In genomic region chr14:32349322-32349721, GRCh38 we compare ENCODE assay signal across 24 cellular contexts. TPM values are rescaled to one million over a fixed set of nuclear protein-coding genes. Genes with fewer than 3 reads are reported as not detected.
DNase-seq lines count a peak whose midpoint lies in the region; ATAC-seq, FAIRE-seq and TF ChIP-seq lines count a peak whose summit lies in the region.
"Had no signal": no experiment of that assay in that cellular context is flagged by ENCODE, and none has a peak within 500 bp of the region (broad histone marks: within the 10 kb centered on the region; RNA-seq: fewer than 3 reads in every experiment).

No MANE protein-coding gene starts in this region.

- H3K27ac ChIP-seq in mammary epithelial cell (ENCODE audit: insufficient read depth, low read depth, low read length) (no peak overlapping the region), breast epithelium (no peak overlapping the region), keratinocyte (ENCODE audit: control insufficient read depth, insufficient read depth, low read length) (peak overlapping the region; percentile 18), thyroid gland (no peak overlapping the region)
- H3K27ac ChIP-seq: 22Rv1, BLaER1, C4-2B had no signal

- WGBS in mammary epithelial cell (ENCODE audit: low coverage, missing lambda C conversion rate): 41% methylated on average over 4 of the region's 4 CpGs
- WGBS in thyroid gland, 2 donors: 95 to 96% methylated on average over 4 of the region's 4 CpGs

- peak; percentile 64 for DNase-seq in mammary epithelial cell
- DNase-seq in breast epithelium (ENCODE audit: low spot score in 2 of 2): no peak
- peak; percentile 63 for DNase-seq in epithelial cell of esophagus (ENCODE audit: low read depth)
- DNase-seq in keratinocyte (ENCODE audit: low read depth, low spot score): no peak
- no peak for DNase-seq in activated naive CD4-positive, alpha-beta T cell (lab: John Stamatoyannopoulos, UW)
- no peak for DNase-seq in thyroid gland
- DNase-seq in stimulated activated effector memory CD8-positive, alpha-beta T cell treated with anti-CD3 and anti-CD28 coated beads, Interleukin-12 subunit alpha, Interleukin-12 subunit beta, amount 100 ng/mL, for 72 hours (ENCODE audit: low spot score in 2 of 2): no peak
- DNase-seq: Caco-2; CD4-positive, CD25-positive, alpha-beta regulatory T cell; CD8-positive, alpha-beta T cell; DMS153; DMS79; EL; GDM1; H9 had no signal

- in situ Hi-C loops in mammary epithelial cell (cut with MboI; ENCODE audit: low sequenced_read_pairs in 2 of 2): no loop called here

- intact Hi-C loops in mammary epithelial cell (cut with micrococcal nuclease): no loop called here
- intact Hi-C loops in breast epithelium (cut with DNase I; ENCODE audit: low total_unique reads): no loop called here
- intact Hi-C loops in thyroid gland (cut with DNase I): no loop called here

- H3K4me1 ChIP-seq in mammary epithelial cell (ENCODE audit: insufficient read depth, low read length) (peaks cover 26% of the 10 kb centered on the region), breast epithelium (no peaks in the 10 kb centered on the region), keratinocyte (ENCODE audit: control insufficient read depth, extremely low read depth, insufficient read depth, low read length) (peaks cover 29% of the 10 kb centered on the region), thyroid gland (peaks cover 0 to under 1% of the 10 kb centered on the region in 2 donors)
- H3K4me1 ChIP-seq: BLaER1 had no signal

- dilution Hi-C loops in mammary epithelial cell (cut with HindIII; ENCODE audit: low sequenced_read_pairs): no loop called here
- dilution Hi-C loops in keratinocyte (cut with MboI; ENCODE audit: extremely low pct_ligation_motif_present, low sequenced_read_pairs): no loop called here

- peak; percentile 70 for FAIRE-seq in keratinocyte (lab: Jason Lieb, UNC)
- FAIRE-seq: A204.1, GM12878 had no signal

- no peak overlapping the region for H3K27ac Mint-ChIP-seq in stimulated activated effector memory CD8-positive, alpha-beta T cell treated with anti-CD3 and anti-CD28 coated beads, Interleukin-12 subunit alpha, Interleukin-12 subunit beta, amount 100 ng/mL, for 72 hours
- H3K27ac Mint-ChIP-seq: B cell; CD4-positive, CD25-positive, alpha-beta regulatory T cell; CD8-positive, alpha-beta T cell; GM23338; H9 had no signal

- H3K9me1 ChIP-seq in keratinocyte (ENCODE audit: control insufficient read depth, extremely low read depth, insufficient read depth, low read length): no peaks in the 10 kb centered on the region

- H3K4me1 Mint-ChIP-seq in stimulated activated effector memory CD8-positive, alpha-beta T cell treated with anti-CD3 and anti-CD28 coated beads, Interleukin-12 subunit alpha, Interleukin-12 subunit beta, amount 100 ng/mL, for 72 hours: no peaks in the 10 kb centered on the region
- H3K4me1 Mint-ChIP-seq: CD4-positive, CD25-positive, alpha-beta regulatory T cell; GM23338 had no signal

- H3K79me2 ChIP-seq in mammary epithelial cell (ENCODE audit: insufficient read depth, low read length): no peaks in the 10 kb centered on the region
- no peaks in the 10 kb centered on the region for H3K79me2 ChIP-seq in keratinocyte (ENCODE audit: control insufficient read depth, insufficient read depth, low read length)

- TF ChIP-seq CTCF in mammary epithelial cell (conservative IDR thresholded peaks at IDR 0.05 in 1 of 2, IDR thresholded peaks at IDR 0.05 in 1 of 2; ENCODE audit: extremely low read depth in 1 of 2, insufficient read depth in 1 of 2, low read depth in 1 of 2, low read length in 2 of 2) (no peak), breast epithelium (IDR thresholded peaks at IDR 0.05) (no peak), epithelial cell of esophagus (IDR thresholded peaks at IDR 0.05; ENCODE audit: insufficient read depth, low read depth, low read length, missing control alignments) (no peak), keratinocyte (optimal IDR thresholded peaks at IDR 0.05 in 1 of 3, IDR thresholded peaks at IDR 0.05 in 1 of 3, conservative IDR thresholded peaks at IDR 0.05 in 1 of 3; ENCODE audit: extremely low read depth in 1 of 3, insufficient read depth in 2 of 3, low read length in 3 of 3) (no peak), thyroid gland (IDR thresholded peaks at IDR 0.05) (no peak)

- TF ChIP-seq POLR2A in breast epithelium (IDR thresholded peaks at IDR 0.05): no peak
- no peak for TF ChIP-seq POLR2A in thyroid gland (IDR thresholded peaks at IDR 0.05)

- CTCF ChIA-PET in mammary epithelial cell (lab: Charles Lee; ENCODE audit: low non-redundant PET): no interaction called here

- H3K27me3 ChIP-seq in mammary epithelial cell (ENCODE audit: insufficient read depth, low read length) (no peaks in the 10 kb centered on the region), breast epithelium (no peaks in the 10 kb centered on the region), keratinocyte (ENCODE audit: control insufficient read depth, extremely low read depth, insufficient read depth, low read length) (no peaks in the 10 kb centered on the region), thyroid gland (no peaks in the 10 kb centered on the region)
- H3K27me3 ChIP-seq: BLaER1 had no signal

- ATAC-seq in stimulated activated effector memory CD8-positive, alpha-beta T cell treated with anti-CD3 and anti-CD28 coated beads, Interleukin-12 subunit alpha, Interleukin-12 subunit beta, amount 100 ng/mL, for 72 hours: no peak
- no peak for ATAC-seq in GM21717 (IDR thresholded peaks at IDR 0.05; ENCODE audit: unreplicated experiment)
- ATAC-seq: CD8-positive, alpha-beta T cell; GM23338; HCT116 had no signal

- H2AFZ ChIP-seq in mammary epithelial cell (ENCODE audit: low read depth, low read length) (no peak overlapping the region), keratinocyte (ENCODE audit: control insufficient read depth, low read length) (no peak overlapping the region)
- H2AFZ ChIP-seq: GM23338 had no signal

- no peak overlapping the region for H3K9ac ChIP-seq in mammary epithelial cell (ENCODE audit: insufficient read depth, low read length)
- no peak overlapping the region for H3K9ac ChIP-seq in keratinocyte (ENCODE audit: control insufficient read depth, extremely low read depth, insufficient read depth, low read length)
- H3K9ac ChIP-seq: BLaER1 had no signal

- H4K20me1 ChIP-seq in mammary epithelial cell (ENCODE audit: insufficient read depth, low read length): no peaks in the 10 kb centered on the region
- no peaks in the 10 kb centered on the region for H4K20me1 ChIP-seq in keratinocyte (ENCODE audit: control insufficient read depth, extremely low read depth, insufficient read depth, low read length)
- H4K20me1 ChIP-seq: BLaER1 had no signal

- H3K4me3 Mint-ChIP-seq in stimulated activated effector memory CD8-positive, alpha-beta T cell treated with anti-CD3 and anti-CD28 coated beads, Interleukin-12 subunit alpha, Interleukin-12 subunit beta, amount 100 ng/mL, for 72 hours: no peak overlapping the region
- H3K4me3 Mint-ChIP-seq: B cell; CD4-positive, CD25-positive, alpha-beta regulatory T cell; CD8-positive, alpha-beta T cell; GM23338; H9 had no signal

- peaks cover under 1% of the 10 kb centered on the region for H3K9me3 Mint-ChIP-seq in stimulated activated effector memory CD8-positive, alpha-beta T cell treated with anti-CD3 and anti-CD28 coated beads, Interleukin-12 subunit alpha, Interleukin-12 subunit beta, amount 100 ng/mL, for 72 hours
- H3K9me3 Mint-ChIP-seq: CD8-positive, alpha-beta T cell; GM23338; H9 had no signal

- BruUV-seq in mammary epithelial cell (replicated peaks; lab: Mats Ljungman, UMichigan): no TSS peak

- H3K4me3 ChIP-seq in mammary epithelial cell (replicated peaks in 1 of 3; ENCODE audit: insufficient read depth in 1 of 3, low read depth in 2 of 3, low read length in 3 of 3) (no peak overlapping the region), breast epithelium (no peak overlapping the region), epithelial cell of esophagus (ENCODE audit: low read length) (no peak overlapping the region), keratinocyte (ENCODE audit: control insufficient read depth in 2 of 3, extremely low read depth in 1 of 3, insufficient read depth in 2 of 3, low read depth in 1 of 3, low read length in 3 of 3) (no peak overlapping the region), thyroid gland (replicated peaks in 1 of 3) (no peak overlapping the region)
- H3K4me3 ChIP-seq: BLaER1, GM12878, GM23338 had no signal

- peak overlapping the region; percentile 15 for H3K4me2 ChIP-seq in mammary epithelial cell (ENCODE audit: insufficient read depth, low read depth, low read length)
- H3K4me2 ChIP-seq in keratinocyte (ENCODE audit: control insufficient read depth, extremely low read depth, insufficient read depth, low read depth, low read length): no peak overlapping the region
- H3K4me2 ChIP-seq: BLaER1, GM23338 had no signal

- no peaks in the 10 kb centered on the region for H3K36me3 Mint-ChIP-seq in stimulated activated effector memory CD8-positive, alpha-beta T cell treated with anti-CD3 and anti-CD28 coated beads, Interleukin-12 subunit alpha, Interleukin-12 subunit beta, amount 100 ng/mL, for 72 hours
- H3K36me3 Mint-ChIP-seq: CD4-positive, CD25-positive, alpha-beta regulatory T cell; CD8-positive, alpha-beta T cell had no signal

- H3K36me3 ChIP-seq in mammary epithelial cell (ENCODE audit: insufficient read depth, low read length): no peaks in the 10 kb centered on the region
- no peaks in the 10 kb centered on the region for H3K36me3 ChIP-seq in breast epithelium
- H3K36me3 ChIP-seq in keratinocyte (ENCODE audit: control insufficient read depth in 2 of 2, extremely low read depth in 1 of 2, insufficient read depth in 2 of 2, low read length in 2 of 2): no peaks in the 10 kb centered on the region
- H3K36me3 ChIP-seq in thyroid gland: no peaks in the 10 kb centered on the region
- H3K36me3 ChIP-seq: BLaER1 had no signal

- H3K9me3 ChIP-seq in mammary epithelial cell (replicated peaks; ENCODE audit: insufficient read depth, low read length) (no peaks in the 10 kb centered on the region), breast epithelium (no peaks in the 10 kb centered on the region), keratinocyte (ENCODE audit: control insufficient read depth, low read depth, low read length) (no peaks in the 10 kb centered on the region), thyroid gland (no peaks in the 10 kb centered on the region)
- H3K9me3 ChIP-seq: BLaER1, Caco-2 had no signal

RNA-seq across cellular contexts. Expression of gene AKAP6, which starts 20.2 kb away (rescaled TPM):
- total RNA-seq in mammary epithelial cell (1 to 10 TPM; 4.8 to 9.2 TPM), breast epithelium (1 to 10 TPM; 1.1 to 9.1 (median 4.6) TPM), thyroid gland (10 to 100 TPM; 13.0 to 34.5 (median 22.7) TPM)
- polyA plus RNA-seq in mammary epithelial cell (0.48 TPM), keratinocyte (1.3 to 2.6 TPM (median 2.0 TPM) in 3 replicates)
- polyA minus RNA-seq in mammary epithelial cell (1.7 TPM), keratinocyte (2.3 to 13.4 TPM (median 11.1 TPM) in 3 replicates)
- 2.0 TPM for polyA plus RNA-seq in keratinocyte (2011; ENCODE audit: low read depth)
- polyA plus RNA-seq in keratinocyte (2011; cell fraction: cytosol; rRNA removed): 1.6 and 2.4 TPM in 2 replicates
- 4.0 and 4.2 TPM in 2 replicates for polyA plus RNA-seq in keratinocyte (2011; cell fraction: nucleus; rRNA removed)
- 0.78 and 1.7 TPM in 2 replicates for polyA plus RNA-seq in keratinocyte (2012; ENCODE audit: low replicate concordance)
- polyA minus RNA-seq in keratinocyte (2011; cell fraction: cytosol; rRNA and poly(A)+ RNA removed): 2.5 TPM
- 13.6 and 23.6 TPM in 2 replicates for polyA minus RNA-seq in keratinocyte (2011; cell fraction: nucleus; rRNA and poly(A)+ RNA removed)

Comparison
In these comparisons a context has a peak if more than half of its experiments do, and no peak if none do; other contexts are left out.
1. DNase-seq: peak in mammary epithelial cell (single experiment) and epithelial cell of esophagus (single experiment); none in breast epithelium (0 of 2), keratinocyte (single experiment), activated naive CD4-positive, alpha-beta T cell (0 of 4), thyroid gland (0 of 2) and stimulated activated effector memory CD8-positive, alpha-beta T cell treated with anti-CD3 and anti-CD28 coated beads, Interleukin-12 subunit alpha, Interleukin-12 subunit beta, amount 100 ng/mL, for 72 hours (0 of 2).